Comparison of ENCODE assay signal across 1 cellular context in genomic region chr1:26233903-26234643, GRCh38.
A peak's percentile ranks its signal among the peaks of the same experiment; 100 is the strongest.
TF ChIP-seq lines count a peak whose summit lies in the region.

TSS of gene CEP85 (plus strand) at chr1:26234200. CDS start at chr1:26239784, 5,584 bp downstream.

TF ChIP-seq in HepG2, 621 proteins besides CTCF, POLR2A, EP300 and RAD21 (continued from another document and continues in another):
- TF ChIP-seq ZNF142 (CRISPR knock-in tag; IDR thresholded peaks at IDR 0.05) (0 out of 2 replicates have a peak, but pooled peaks have one; percentile 48), SYNCRIP (IDR thresholded peaks at IDR 0.05; ENCODE audit: insufficient read depth, low read depth, low read length) (no peak), ZNF773 (CRISPR knock-in tag; IDR thresholded peaks at IDR 0.05; ENCODE audit: borderline replicate concordance) (no peak), HDAC6 (IDR thresholded peaks at IDR 0.05; ENCODE audit: low read depth, low read length) (no peak), REL (CRISPR knock-in tag; conservative IDR thresholded peaks at IDR 0.05) (0 out of 2 replicates have a peak, but pooled peaks have one; percentile 44), TEF (CRISPR knock-in tag; IDR thresholded peaks at IDR 0.05) (no peak), ZNF382 (CRISPR knock-in tag; IDR thresholded peaks at IDR 0.05; ENCODE audit: borderline replicate concordance) (no peak), CREB1 (IDR thresholded peaks at IDR 0.05) (peak; percentile 87), CREB1 (CRISPR knock-in tag; IDR thresholded peaks at IDR 0.05) (peak; percentile 92), ZNF275 (CRISPR knock-in tag; IDR thresholded peaks at IDR 0.05; ENCODE audit: borderline replicate concordance) (no peak; the same call in none of the 2 replicates), SRSF1 (optimal IDR thresholded peaks at IDR 0.05; ENCODE audit: low read depth, low read length) (peak; percentile 52), MEIS1 (CRISPR knock-in tag; IDR thresholded peaks at IDR 0.05; ENCODE audit: borderline replicate concordance) (peak; percentile 75; the same call in 1 of the 2 replicates), HNRNPK (IDR thresholded peaks at IDR 0.05; ENCODE audit: low read depth, low read length, poor library complexity, severe bottlenecking) (no peak), ZNF296 (CRISPR knock-in tag; conservative IDR thresholded peaks at IDR 0.05) (0 out of 2 replicates have a peak, but pooled peaks have one; percentile 58), TSC22D2 (CRISPR knock-in tag; IDR thresholded peaks at IDR 0.05; ENCODE audit: borderline replicate concordance) (no peak), PITX1 (CRISPR knock-in tag; IDR thresholded peaks at IDR 0.05) (no peak), ARNT2 (CRISPR knock-in tag; IDR thresholded peaks at IDR 0.05; ENCODE audit: low read depth) (peak; percentile 31), ZNF678 (CRISPR knock-in tag; IDR thresholded peaks at IDR 0.05) (no peak; the same call in 1 of the 2 replicates), RBAK (CRISPR knock-in tag; IDR thresholded peaks at IDR 0.05) (no peak), SIN3A (IDR thresholded peaks at IDR 0.05; ENCODE audit: borderline replicate concordance, low read depth, low read length) (peak; percentile 66; the same call in 1 of the 2 replicates), TBX2 (CRISPR knock-in tag; IDR thresholded peaks at IDR 0.05; ENCODE audit: borderline replicate concordance) (peak; percentile 80; the same call in 1 of the 2 replicates), ZNF792 (CRISPR knock-in tag; IDR thresholded peaks at IDR 0.05) (peak; percentile 26; the same call in 1 of the 2 replicates), TAF1 (CRISPR knock-in tag; IDR thresholded peaks at IDR 0.05) (peak; percentile 86), PRDM4 (CRISPR knock-in tag; IDR thresholded peaks at IDR 0.05; ENCODE audit: borderline replicate concordance) (no peak), ZFY (CRISPR knock-in tag; IDR thresholded peaks at IDR 0.05) (peak; percentile 91), FOXM1 (CRISPR knock-in tag; IDR thresholded peaks at IDR 0.05) (no peak), MEF2D (CRISPR knock-in tag; IDR thresholded peaks at IDR 0.05) (peak; percentile 28; the same call in 1 of the 2 replicates), ZNF136 (CRISPR knock-in tag; IDR thresholded peaks at IDR 0.05; ENCODE audit: low read depth) (no peak), ZNF589 (CRISPR knock-in tag; conservative IDR thresholded peaks at IDR 0.05) (0 out of 2 replicates have a peak, but pooled peaks have one; percentile 60), ZNF552 (CRISPR knock-in tag; IDR thresholded peaks at IDR 0.05; ENCODE audit: borderline replicate concordance) (peak; percentile 18; the same call in 1 of the 2 replicates), ZNF558 (CRISPR knock-in tag; IDR thresholded peaks at IDR 0.05; ENCODE audit: borderline replicate concordance) (no peak; the same call in 1 of the 2 replicates), ZNF615 (CRISPR knock-in tag; IDR thresholded peaks at IDR 0.05; ENCODE audit: borderline replicate concordance) (no peak), ZNF280B (CRISPR knock-in tag; IDR thresholded peaks at IDR 0.05; ENCODE audit: borderline replicate concordance) (peak; percentile 77), ZNF512B (CRISPR knock-in tag; IDR thresholded peaks at IDR 0.05; ENCODE audit: borderline replicate concordance) (no peak), ERF (CRISPR knock-in tag; IDR thresholded peaks at IDR 0.05) (peak; percentile 63), ATF2 (CRISPR knock-in tag; IDR thresholded peaks at IDR 0.05) (peak; percentile 22; the same call in 1 of the 2 replicates), NFYB (CRISPR knock-in tag; IDR thresholded peaks at IDR 0.05) (peak; percentile 94), ZNF639 (CRISPR knock-in tag; conservative IDR thresholded peaks at IDR 0.05) (no peak), TFDP2 (CRISPR knock-in tag; IDR thresholded peaks at IDR 0.05) (peak; percentile 91), CHD2 (IDR thresholded peaks at IDR 0.05; ENCODE audit: low read depth, low read length) (0 out of 2 replicates have a peak, but pooled peaks have one; percentile 18), ZNF501 (CRISPR knock-in tag; IDR thresholded peaks at IDR 0.05) (peak; percentile 64; the same call in 1 of the 2 replicates), ZNF343 (CRISPR knock-in tag; IDR thresholded peaks at IDR 0.05) (no peak), ZNF652 (CRISPR knock-in tag; IDR thresholded peaks at IDR 0.05; ENCODE audit: borderline replicate concordance, low read depth) (no peak), REPIN1 (CRISPR knock-in tag; IDR thresholded peaks at IDR 0.05; ENCODE audit: borderline replicate concordance, low read depth) (peak; percentile 50), ZNF577 (CRISPR knock-in tag; IDR thresholded peaks at IDR 0.05; ENCODE audit: borderline replicate concordance, low read depth) (no peak), ZNF547 (CRISPR knock-in tag; IDR thresholded peaks at IDR 0.05) (peak; percentile 65; the same call in 1 of the 2 replicates)
